In the genomic region with DNA sequence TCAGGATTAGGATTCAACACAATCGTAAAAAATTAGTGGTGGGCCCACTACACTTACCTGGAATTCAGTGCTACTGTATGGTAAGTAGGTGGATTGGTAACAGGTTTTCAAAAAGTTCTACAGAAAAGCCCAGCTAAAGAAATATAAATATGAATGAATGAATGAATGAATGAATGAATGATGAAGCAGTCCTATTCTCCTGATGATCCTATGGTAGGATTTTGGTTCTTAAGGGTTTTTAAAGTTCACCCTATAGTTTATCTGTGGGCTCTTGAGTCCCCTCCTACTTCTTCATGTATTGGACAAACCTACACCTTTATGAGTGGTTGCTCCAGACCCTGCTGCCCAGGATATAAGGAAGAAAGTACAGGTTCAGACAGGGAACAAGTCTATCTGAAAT, we compare ENCODE assay signal across 11 cellular contexts.
"Had no signal": no experiment of that assay in that cellular context is flagged by ENCODE, and none has a peak within 500 bp of the region (broad histone marks: within the 10 kb centered on the region; RNA-seq: fewer than 3 reads in every experiment).

No MANE protein-coding gene starts in this region.

- DNase-seq: GM23248, GOT3, H7, H9, HCEC 1CT, HFFc6 had no signal

- H3K4me1 ChIP-seq: HAP-1 had no signal

- H2AFZ ChIP-seq: GM23248, GM23338 had no signal

- H3K36me3 ChIP-seq: HAP-1 had no signal

- H3K27ac ChIP-seq: GM23248 had no signal

- H3K4me2 ChIP-seq: GM23338 had no signal

- H3K9ac ChIP-seq: GM23248 had no signal

- FAIRE-seq: H1, H54 had no signal

- ATAC-seq: HCT116 had no signal

- H3K4me3 ChIP-seq: GM23248, GM23338, HAP-1 had no signal

- H3K9me3 ChIP-seq: HAP-1 had no signal
